Comparison of ENCODE assay signal across 18 cellular contexts in the genomic region with DNA sequence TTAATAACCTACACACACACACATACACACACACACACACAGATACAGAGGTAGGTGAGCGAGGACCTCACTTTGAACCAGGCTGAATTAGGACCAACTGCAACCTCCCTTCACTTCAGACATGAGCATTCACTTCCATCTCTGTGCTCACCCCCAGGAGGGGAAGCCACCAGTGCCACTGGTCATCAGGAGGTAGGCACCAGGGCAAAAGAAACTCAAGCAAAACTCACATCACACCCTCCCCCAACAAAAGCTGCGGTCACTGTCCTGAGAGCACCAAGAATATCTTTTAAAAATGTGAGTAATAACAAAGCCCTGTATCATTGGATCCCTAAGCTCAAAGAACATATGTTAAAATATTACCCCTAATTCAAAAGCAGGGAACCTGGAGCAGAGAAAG.
"Had no signal": no experiment of that assay in that cellular context is flagged by ENCODE, and none has a peak within 500 bp of the region (broad histone marks: within the 10 kb centered on the region; RNA-seq: fewer than 3 reads in every experiment).

No MANE protein-coding gene starts in this region.

- H3K4me1 ChIP-seq: parathyroid adenoma had no signal

- H3K4me2 ChIP-seq: neural progenitor cell had no signal

- H3K27ac Mint-ChIP-seq: activated CD4-positive, alpha-beta T cell treated with anti-CD3 and anti-CD28 coated beads, Interleukin-2, amount 10 ng/mL, durations not matched to agents 24 days and 14 days; activated CD8-positive, alpha-beta T cell treated with anti-CD3 and anti-CD28 coated beads, Interleukin-2, amount 10 ng/mL, durations not matched to agents 7 days and 5 days; activated naive CD8-positive, alpha-beta T cell; neural progenitor cell; stimulated activated memory B cell treated with anti-CD40 and anti-IgM and Interleukin-4, amounts not matched to agents 10 μg/mL and 1 μg/mL and 100 μg/mL, for 72 hours had no signal

- H3K79me2 ChIP-seq: parathyroid adenoma had no signal

- H3K27ac ChIP-seq: brain microvascular endothelial cell, neural progenitor cell, parathyroid adenoma had no signal

- H3K27me3 Mint-ChIP-seq: activated naive CD8-positive, alpha-beta T cell had no signal

- H3K4me3 Mint-ChIP-seq: activated CD4-positive, alpha-beta T cell treated with anti-CD3 and anti-CD28 coated beads, Interleukin-2, amount 10 ng/mL, durations not matched to agents 24 days and 14 days; activated CD8-positive, alpha-beta T cell treated with anti-CD3 and anti-CD28 coated beads, Interleukin-2, amount 10 ng/mL, durations not matched to agents 7 days and 5 days; activated naive CD8-positive, alpha-beta T cell; neural progenitor cell; stimulated activated memory B cell treated with anti-CD40 and anti-IgM and Interleukin-4, amounts not matched to agents 10 μg/mL and 1 μg/mL and 100 μg/mL, for 72 hours had no signal

- H3K27me3 ChIP-seq: brain microvascular endothelial cell, transverse colon had no signal

- DNase-seq: activated CD4-positive, alpha-beta T cell treated with anti-CD3 and anti-CD28 coated beads, Interleukin-2, amount 10 ng/mL, durations not matched to agents 24 days and 14 days; activated CD4-positive, CD25-positive, alpha-beta regulatory T cell; activated CD8-positive, alpha-beta memory T cell treated with anti-CD3 and anti-CD28 coated beads, Interleukin-2, amount 50 U/mL, for 4 hours; activated CD8-positive, alpha-beta T cell treated with anti-CD3 and anti-CD28 coated beads, Interleukin-2, amount 10 ng/mL, durations not matched to agents 7 days and 5 days; activated effector memory CD4-positive, alpha-beta T cell treated with anti-CD3 and anti-CD28 coated beads, Interleukin-2, amount 50 U/mL, for 16 hours; activated T-cell treated with anti-CD3 and anti-CD28 coated beads, Interleukin-2, amount 50 U/mL, for 48 hours; amygdala; brain microvascular endothelial cell; erythroblast; left colon; midbrain; stimulated activated CD4-positive, alpha-beta T cell treated with anti-CD3 and anti-CD28 coated beads, Interleukin-2, amount 100 ng/mL, for 48 hours; transverse colon had no signal

- ATAC-seq: activated CD8-positive, alpha-beta T cell treated with anti-CD3 and anti-CD28 coated beads, Interleukin-2, amount 10 ng/mL, durations not matched to agents 7 days and 5 days; left colon; stimulated activated memory B cell treated with anti-CD40 and anti-IgM and Interleukin-4, amounts not matched to agents 10 μg/mL and 1 μg/mL and 100 μg/mL, for 72 hours had no signal

- H2AFZ ChIP-seq: neural progenitor cell, parathyroid adenoma had no signal

- H3K9ac ChIP-seq: neural progenitor cell, parathyroid adenoma had no signal

- H3K4me3 ChIP-seq: lung, neural progenitor cell, transverse colon had no signal

- H3K9me3 Mint-ChIP-seq: activated CD4-positive, alpha-beta T cell treated with anti-CD3 and anti-CD28 coated beads, Interleukin-2, amount 10 ng/mL, durations not matched to agents 24 days and 14 days; neural progenitor cell; stimulated activated memory B cell treated with anti-CD40 and anti-IgM and Interleukin-4, amounts not matched to agents 10 μg/mL and 1 μg/mL and 100 μg/mL, for 72 hours had no signal
